Comparison of ENCODE assay signal across 11 cellular contexts in genomic region chr4:169791064-169791463, GRCh38. TPM values are rescaled to one million over a fixed set of nuclear protein-coding genes. Genes with fewer than 3 reads are reported as not detected.
A peak's percentile ranks its signal among the peaks of the same experiment; 100 is the strongest.
DNase-seq lines count a peak whose midpoint lies in the region; ATAC-seq and TF ChIP-seq lines count a peak whose summit lies in the region.
"Had no signal": no experiment of that assay in that cellular context is flagged by ENCODE, and none has a peak within 500 bp of the region (broad histone marks: within the 10 kb centered on the region; RNA-seq: fewer than 3 reads in every experiment).

No MANE protein-coding gene starts in this region.

- H3K27ac Mint-ChIP-seq in Caco-2 (ENCODE audit: unreplicated experiment), result no peak overlapping the region
- H3K27ac Mint-ChIP-seq in chondrocyte (ENCODE audit: unreplicated experiment), result no peak overlapping the region
- no peak overlapping the region for H3K27ac Mint-ChIP-seq in neural crest cell (ENCODE audit: unreplicated experiment)
- H3K27ac Mint-ChIP-seq: CD4-positive, CD25-positive, alpha-beta regulatory T cell; naive thymus-derived CD4-positive, alpha-beta T cell had no signal

- H3K27me3 ChIP-seq in Caco-2 (replicated peaks; ENCODE audit: control insufficient read depth, insufficient read depth, low read length), result no peaks in the 10 kb centered on the region
- H3K27me3 ChIP-seq in HUES64 (ENCODE audit: insufficient read depth, low read length), result peaks cover 38% of the 10 kb centered on the region
- no peaks in the 10 kb centered on the region for H3K27me3 ChIP-seq in MG63
- peaks cover 14% of the 10 kb centered on the region for H3K27me3 ChIP-seq in H7 (ENCODE audit: control insufficient read depth, insufficient read depth, low read length)

- no peak overlapping the region for H3K27ac ChIP-seq in HUES64 (ENCODE audit: low read depth, low read length)

- no peaks in the 10 kb centered on the region for H3K9me3 ChIP-seq in Caco-2
- no peaks in the 10 kb centered on the region for H3K9me3 ChIP-seq in HUES64 (ENCODE audit: insufficient read depth, low read depth, low read length)
- H3K9me3 ChIP-seq in MG63, result no peaks in the 10 kb centered on the region

- POLR2A ChIA-PET in Caco-2 (lab: Charles Lee), result no interaction called here

- H3K4me3 ChIP-seq in Caco-2 (ENCODE audit: low read depth, low read length), result no peak overlapping the region
- H3K4me3 ChIP-seq in HUES64 (ENCODE audit: low read length), result peak overlapping the region; percentile 37
- no peak overlapping the region for H3K4me3 ChIP-seq in MG63
- no peak overlapping the region for H3K4me3 ChIP-seq in H7 (ENCODE audit: insufficient read depth, low read depth, low read length)

- WGBS in HUES64, result 85% methylated on average over 2 of the region's 2 CpGs

- no peak for ATAC-seq in GM18907 (IDR thresholded peaks at IDR 0.05; ENCODE audit: unreplicated experiment)

- BruUV-seq in Caco-2 (replicated peaks; lab: Mats Ljungman, UMichigan), result no TSS peak

- H3K4me1 ChIP-seq in Caco-2 (no peaks in the 10 kb centered on the region), HUES64 (ENCODE audit: insufficient read depth, low read length) (no peaks in the 10 kb centered on the region)

- no peaks in the 10 kb centered on the region for H3K36me3 Mint-ChIP-seq in Caco-2 (ENCODE audit: insufficient read depth, unreplicated experiment)
- no peaks in the 10 kb centered on the region for H3K36me3 Mint-ChIP-seq in chondrocyte (ENCODE audit: low read depth)
- no peaks in the 10 kb centered on the region for H3K36me3 Mint-ChIP-seq in neural crest cell (ENCODE audit: low read depth)
- H3K36me3 Mint-ChIP-seq: CD4-positive, CD25-positive, alpha-beta regulatory T cell; naive thymus-derived CD4-positive, alpha-beta T cell had no signal

- H3K4me3 Mint-ChIP-seq in Caco-2 (ENCODE audit: unreplicated experiment), result peak overlapping the region; percentile 65
- H3K4me3 Mint-ChIP-seq in chondrocyte (ENCODE audit: unreplicated experiment), result peak overlapping the region; percentile 59
- H3K4me3 Mint-ChIP-seq in neural crest cell, result peak overlapping the region; percentile 48

- H3K36me3 ChIP-seq in Caco-2 (ENCODE audit: control insufficient read depth, insufficient read depth, low read length), result no peaks in the 10 kb centered on the region
- H3K36me3 ChIP-seq in HUES64 (ENCODE audit: insufficient read depth, low read length), result no peaks in the 10 kb centered on the region
- H3K36me3 ChIP-seq in MG63, result no peaks in the 10 kb centered on the region
- H3K36me3 ChIP-seq in H7 (replicated peaks; ENCODE audit: control insufficient read depth, insufficient read depth, low read length), result no peaks in the 10 kb centered on the region

- peaks cover 30% of the 10 kb centered on the region for H3K27me3 Mint-ChIP-seq in Caco-2 (ENCODE audit: insufficient read depth, unreplicated experiment)
- H3K27me3 Mint-ChIP-seq in chondrocyte (ENCODE audit: low read depth), result peaks cover 49% of the 10 kb centered on the region
- H3K27me3 Mint-ChIP-seq in neural crest cell (ENCODE audit: low read depth), result peaks cover 63% of the 10 kb centered on the region

- CTCF ChIA-PET in Caco-2 (lab: Charles Lee), result interaction anchor here (0.5 to 1.1 kb wide), 5 partner anchors 33 to 1014 kb away, joined by 3 to 11 read pairs (median 3); partner anchors contain the start of gene MFAP3L

- H3K9ac ChIP-seq in HUES64 (ENCODE audit: low read depth, low read length), result no peak overlapping the region

- no peak for TF ChIP-seq CTCF in Caco-2 (IDR thresholded peaks at IDR 0.05; ENCODE audit: insufficient read depth in 1 of 2, low read depth in 1 of 2, low read length in 1 of 2, severe bottlenecking in 1 of 2, unreplicated experiment in 1 of 2)
- TF ChIP-seq CTCF in chondrocyte (IDR thresholded peaks at IDR 0.05), result no peak
- no peak for TF ChIP-seq CTCF in neural crest cell (conservative IDR thresholded peaks at IDR 0.05)

- peaks cover 6% of the 10 kb centered on the region for H3K4me1 Mint-ChIP-seq in Caco-2 (ENCODE audit: low read depth, unreplicated experiment)
- peaks cover 10% of the 10 kb centered on the region for H3K4me1 Mint-ChIP-seq in chondrocyte (ENCODE audit: low read depth)
- peaks cover 16% of the 10 kb centered on the region for H3K4me1 Mint-ChIP-seq in neural crest cell

- DNase-seq in Caco-2, result no peak
- no peak for DNase-seq in chondrocyte (ENCODE audit: low spot score)
- no peak for DNase-seq in neural crest cell (ENCODE audit: low read depth, low spot score)
- no peak for DNase-seq in MG63
- DNase-seq in H7, result no peak
- DNase-seq in AML-193 (lab: John Stamatoyannopoulos, UW), result no peak
- DNase-seq: kidney; naive thymus-derived CD4-positive, alpha-beta T cell had no signal

- intact Hi-C loops in Caco-2 (cut with micrococcal nuclease; ENCODE audit: unreplicated experiment), result loop anchor here (1.0 kb wide), 3 partner anchors 178 to 299 kb away; no protein-coding TSS in a partner anchor

- H3K9me3 Mint-ChIP-seq in Caco-2 (ENCODE audit: unreplicated experiment) (no peaks in the 10 kb centered on the region), chondrocyte (ENCODE audit: low read depth) (no peaks in the 10 kb centered on the region), neural crest cell (no peaks in the 10 kb centered on the region)

RNA-seq across cellular contexts. Expression of gene HPF1, which starts 33.3 kb away (rescaled TPM):
- total RNA-seq in Caco-2 (2022) (9.7 and 14.9 TPM in 2 replicates), chondrocyte (18.5 to 24.9 TPM (median 20.2 TPM) in 3 replicates), neural crest cell (49.8 and 53.6 TPM in 2 replicates)
- 39.8 TPM for polyA plus RNA-seq in HUES64 (2013, experiment 1 of 2)
- 52.8 TPM for polyA plus RNA-seq in HUES64 (2013, experiment 2 of 2)
- total RNA-seq in MG63 (2014; rRNA removed; shearing (Covaris generic); ENCODE audit: low replicate concordance), result 23.9 and 81.4 TPM in 2 replicates
- total RNA-seq in H7 (2014; rRNA removed; shearing (Covaris generic)), result 31.9 and 33.8 TPM in 2 replicates
